In genomic region chr16:2250652-2251280, GRCh38 we compare ENCODE assay signal across 6 cellular contexts. TPM values are rescaled to one million over a fixed set of nuclear protein-coding genes. Genes with fewer than 3 reads are reported as not detected.
DNase-seq lines count a peak whose midpoint lies in the region; ATAC-seq lines count a peak whose summit lies in the region.

No MANE protein-coding gene starts in this region.

- H3K36me3 ChIP-seq in H7 (replicated peaks; ENCODE audit: control insufficient read depth, insufficient read depth, low read length) = peaks cover 22% of the 10 kb centered on the region

- DNase-seq in H7 (no peak), UCSD-AML1 (lab: John Stamatoyannopoulos, UW; ENCODE audit: unreplicated experiment) (peak; percentile 44), fibroblast of the conjunctiva (ENCODE audit: low read depth) (peak; percentile 16), iPS-NIHi11 (ENCODE audit: low spot score) (no peak)
- DNase-seq in stimulated activated CD8-positive, alpha-beta memory T cell treated with anti-CD3 and anti-CD28 coated beads, Interleukin-4, amount 100 ng/mL, for 48 hours = peak; percentile 61

- no peak for ATAC-seq in HG02981 (IDR thresholded peaks at IDR 0.05; ENCODE audit: unreplicated experiment)

- no peaks in the 10 kb centered on the region for H3K27me3 ChIP-seq in H7 (ENCODE audit: control insufficient read depth, insufficient read depth, low read length)

- peak overlapping the region; percentile 79 for H3K4me3 ChIP-seq in H7 (ENCODE audit: insufficient read depth, low read depth, low read length)

RNA-seq across cellular contexts. Expression of gene ECI1, which starts 0.6 kb away (rescaled TPM):
- 115 and 122 TPM in 2 replicates for total RNA-seq in H7 (2014; rRNA removed; shearing (Covaris generic))

RNA-seq across cellular contexts. Expression of gene DNASE1L2, which starts 14.5 kb away (rescaled TPM):
- 0.48 and 0.69 TPM in 2 replicates for total RNA-seq in H7 (2014; rRNA removed; shearing (Covaris generic))

RNA-seq across cellular contexts. Expression of gene RNPS1, which starts 17.2 kb away (rescaled TPM):
- total RNA-seq in H7 (2014; rRNA removed; shearing (Covaris generic)) = 282 and 306 TPM in 2 replicates

RNA-seq across cellular contexts. Expression of gene E4F1, which starts 27.4 kb away (rescaled TPM):
- 33.4 and 36.8 TPM in 2 replicates for total RNA-seq in H7 (2014; rRNA removed; shearing (Covaris generic))

RNA-seq across cellular contexts. Expression of gene PGP, which starts 36.1 kb away (rescaled TPM):
- 42.5 and 57.4 TPM in 2 replicates for total RNA-seq in H7 (2014; rRNA removed; shearing (Covaris generic))

Comparison
In these comparisons a context has a peak if more than half of its experiments do, and no peak if none do; other contexts are left out.
1. DNase-seq: peak in UCSD-AML1 (single experiment), fibroblast of the conjunctiva (single experiment) and stimulated activated CD8-positive, alpha-beta memory T cell treated with anti-CD3 and anti-CD28 coated beads, Interleukin-4, amount 100 ng/mL, for 48 hours (single experiment); none in H7 (single experiment) and iPS-NIHi11 (single experiment).